In genomic region chr6:29632789-29633531, GRCh38 we compare ENCODE assay signal across 8 cellular contexts. TPM values are rescaled to one million over a fixed set of nuclear protein-coding genes. Genes with fewer than 3 reads are reported as not detected.
DNase-seq lines count a peak whose midpoint lies in the region; ATAC-seq and TF ChIP-seq lines count a peak whose summit lies in the region.

GABBR1 (minus strand) TSS chr6:29633183; CDS start chr6:29632385, 798 bp downstream.

- peak; percentile 79 for ATAC-seq in GM18511 (IDR thresholded peaks at IDR 0.05; ENCODE audit: unreplicated experiment)
- peak; percentile 65 for ATAC-seq in HG03196 (IDR thresholded peaks at IDR 0.05; ENCODE audit: unreplicated experiment)

- TF ChIP-seq CTCF in colonic mucosa (IDR thresholded peaks at IDR 0.05), result no peak

- no peaks in the 10 kb centered on the region for H3K36me3 ChIP-seq in colonic mucosa

- H3K27me3 Mint-ChIP-seq in activated CD4-positive, alpha-beta T cell treated with anti-CD3 and anti-CD28 coated beads, Interleukin-2, amount 10 ng/mL, durations not matched to agents 7 days and 5 days, result peaks cover 20% of the 10 kb centered on the region

- H3K4me3 Mint-ChIP-seq in activated CD4-positive, alpha-beta T cell treated with anti-CD3 and anti-CD28 coated beads, Interleukin-2, amount 10 ng/mL, durations not matched to agents 7 days and 5 days, result peak within 1 kb of the TSS; percentile 70

- peaks cover 6% of the 10 kb centered on the region for H3K4me1 ChIP-seq in colonic mucosa

- no peaks in the 10 kb centered on the region for H3K9me3 ChIP-seq in colonic mucosa

- no peaks in the 10 kb centered on the region for H3K9me3 Mint-ChIP-seq in activated CD4-positive, alpha-beta T cell treated with anti-CD3 and anti-CD28 coated beads, Interleukin-2, amount 10 ng/mL, durations not matched to agents 7 days and 5 days

- peak within 1 kb of the TSS; percentile 48 to 61 for H3K9ac ChIP-seq in colonic mucosa (ENCODE audit: low read depth in 2 of 2, low read length in 2 of 2)

- CTCF ChIA-PET in activated CD4-positive, alpha-beta T cell treated with anti-CD3 and anti-CD28 coated beads, Interleukin-2, amount 10 ng/mL, durations not matched to agents 7 days and 5 days (lab: Charles Lee), result interaction anchor here (1.0 to 2.0 kb wide), 3 partner anchors 9 to 17 kb away, joined by 3 to 20 read pairs (median 9); no protein-coding TSS in a partner anchor

- peak within 1 kb of the TSS; percentile 60 for H3K4me3 ChIP-seq in colonic mucosa

- peak within 1 kb of the TSS; percentile 49 for H3K27ac ChIP-seq in colonic mucosa

- no peaks in the 10 kb centered on the region for H3K27me3 ChIP-seq in colonic mucosa

- H3K36me3 Mint-ChIP-seq in activated CD4-positive, alpha-beta T cell treated with anti-CD3 and anti-CD28 coated beads, Interleukin-2, amount 10 ng/mL, durations not matched to agents 7 days and 5 days (ENCODE audit: low read depth), result peaks cover 14% of the 10 kb centered on the region

- peak; percentile 81 to 82 for DNase-seq in NCI-H524 (lab: John Stamatoyannopoulos, UW)
- peak; percentile 82 for DNase-seq in activated CD4-positive, alpha-beta T cell treated with anti-CD3 and anti-CD28 coated beads, Interleukin-2, amount 10 ng/mL, durations not matched to agents 7 days and 5 days
- DNase-seq in colonic mucosa, result peak; percentile 90
- DNase-seq in left kidney (ENCODE audit: low read depth, low spot score), result peak; percentile 98
- DNase-seq in stimulated activated CD4-positive, alpha-beta T cell treated with anti-CD3 and anti-CD28 coated beads, Interleukin-1b, Interleukin-23, amount 100 ng/mL, for 48 hours, result peak; percentile 66
- DNase-seq in MV-4-11 (lab: John Stamatoyannopoulos, UW), result no peak

- POLR2A ChIA-PET in activated CD4-positive, alpha-beta T cell treated with anti-CD3 and anti-CD28 coated beads, Interleukin-2, amount 10 ng/mL, durations not matched to agents 7 days and 5 days (lab: Charles Lee), result no interaction called here

- intact Hi-C loops in colonic mucosa (cut with DNase I), result no loop called here

- H3K4me1 Mint-ChIP-seq in activated CD4-positive, alpha-beta T cell treated with anti-CD3 and anti-CD28 coated beads, Interleukin-2, amount 10 ng/mL, durations not matched to agents 7 days and 5 days, result peaks cover 51% of the 10 kb centered on the region

- H3K27ac Mint-ChIP-seq in activated CD4-positive, alpha-beta T cell treated with anti-CD3 and anti-CD28 coated beads, Interleukin-2, amount 10 ng/mL, durations not matched to agents 7 days and 5 days, result peak within 1 kb of the TSS; percentile 84

RNA-seq across cellular contexts. Expression of gene GABBR1, which starts in this region (rescaled TPM):
- total RNA-seq in activated CD4-positive, alpha-beta T cell treated with anti-CD3 and anti-CD28 coated beads, Interleukin-2, amount 10 ng/mL, durations not matched to agents 7 days and 5 days, result 10 to 100 TPM; 48.5 to 50.5 TPM
- 10 to 100 TPM; 15.5 to 18.6 TPM for total RNA-seq in colonic mucosa
